ENCODE assay signal across 16 cellular contexts in genomic region chr7:158056761-158057160, GRCh38.
DNase-seq lines count a peak whose midpoint lies in the region; ATAC-seq and TF ChIP-seq lines count a peak whose summit lies in the region.
"Had no signal": no experiment of that assay in that cellular context is flagged by ENCODE, and none has a peak within 500 bp of the region (broad histone marks: within the 10 kb centered on the region; RNA-seq: fewer than 3 reads in every experiment).

No MANE protein-coding gene starts in this region.

- no peak overlapping the region for H3K4me3 Mint-ChIP-seq in activated naive CD4-positive, alpha-beta T cell treated with anti-CD3 and anti-CD28 coated beads for 36 hours
- H3K4me3 Mint-ChIP-seq: CD14-positive monocyte had no signal

- CTCF ChIA-PET in activated naive CD4-positive, alpha-beta T cell treated with anti-CD3 and anti-CD28 coated beads for 36 hours (lab: Charles Lee): no interaction called here

- no peaks in the 10 kb centered on the region for H3K4me1 Mint-ChIP-seq in activated naive CD4-positive, alpha-beta T cell treated with anti-CD3 and anti-CD28 coated beads for 36 hours (ENCODE audit: low read depth)
- H3K4me1 Mint-ChIP-seq: CD14-positive monocyte; CD4-positive, alpha-beta memory T cell had no signal

- no peak for TF ChIP-seq EP300 in sigmoid colon (IDR thresholded peaks at IDR 0.05)

- H3K36me3 ChIP-seq in heart left ventricle (no peaks in the 10 kb centered on the region), sigmoid colon (no peaks in the 10 kb centered on the region)
- H3K36me3 ChIP-seq: BLaER1, HAP-1 had no signal

- ATAC-seq in Right ventricle myocardium superior (ENCODE audit: poor library complexity) (no peak), heart left ventricle (no peak), GM19023 (IDR thresholded peaks at IDR 0.05; ENCODE audit: unreplicated experiment) (no peak)

- intact Hi-C loops in Right ventricle myocardium superior (cut with DNase I): no loop called here
- intact Hi-C loops in heart left ventricle (cut with DNase I): no loop called here
- intact Hi-C loops in sigmoid colon (cut with DNase I): no loop called here
- intact Hi-C loops in activated naive CD4-positive, alpha-beta T cell treated with anti-CD3 and anti-CD28 coated beads for 36 hours (cut with micrococcal nuclease): no loop called here

- no peaks in the 10 kb centered on the region for H3K9me3 Mint-ChIP-seq in activated naive CD4-positive, alpha-beta T cell treated with anti-CD3 and anti-CD28 coated beads for 36 hours
- H3K9me3 Mint-ChIP-seq: CD4-positive, alpha-beta memory T cell had no signal

- no peaks in the 10 kb centered on the region for H3K27me3 Mint-ChIP-seq in activated naive CD4-positive, alpha-beta T cell treated with anti-CD3 and anti-CD28 coated beads for 36 hours (ENCODE audit: low read depth)
- H3K27me3 Mint-ChIP-seq: CD4-positive, alpha-beta memory T cell had no signal

- TF ChIP-seq CTCF in heart left ventricle (IDR thresholded peaks at IDR 0.05) (no peak), sigmoid colon (IDR thresholded peaks at IDR 0.05) (no peak)

- no peaks in the 10 kb centered on the region for H3K36me3 Mint-ChIP-seq in activated naive CD4-positive, alpha-beta T cell treated with anti-CD3 and anti-CD28 coated beads for 36 hours (ENCODE audit: low read depth)
- H3K36me3 Mint-ChIP-seq: CD14-positive monocyte; CD4-positive, alpha-beta memory T cell had no signal

- H3K9me3 ChIP-seq in heart left ventricle (peaks cover 0 to 6% (median 0%) of the 10 kb centered on the region in 12 donors), sigmoid colon (no peaks in the 10 kb centered on the region)
- H3K9me3 ChIP-seq: HAP-1 had no signal

- H3K4me3 ChIP-seq in heart left ventricle (no peak overlapping the region), sigmoid colon (no peak overlapping the region)
- H3K4me3 ChIP-seq: BLaER1, GM23248, HAP-1 had no signal

- no peaks in the 10 kb centered on the region for H3K4me1 ChIP-seq in heart left ventricle
- H3K4me1 ChIP-seq in sigmoid colon: no peaks in the 10 kb centered on the region
- H3K4me1 ChIP-seq: HAP-1 had no signal

- H3K27me3 ChIP-seq in heart left ventricle (peaks cover 0 to 7% (median 0%) of the 10 kb centered on the region in 9 donors), sigmoid colon (no peaks in the 10 kb centered on the region)
- H3K27me3 ChIP-seq: BLaER1 had no signal

- 82 to 88% (median 86%) methylated on average over 17 of the region's 17 CpGs for WGBS in heart left ventricle, 4 donors
- WGBS in sigmoid colon, 2 donors: 86 to 91% methylated on average over 17 of the region's 17 CpGs

- DNase-seq in Right ventricle myocardium superior: peak; percentile 20
- DNase-seq in heart left ventricle: no peak
- peak; percentile 83 for DNase-seq in mesenteric fat pad (ENCODE audit: low spot score)
- peak; percentile 58 for DNase-seq in sigmoid colon
- no peak for DNase-seq in activated naive CD4-positive, alpha-beta T cell treated with anti-CD3 and anti-CD28 coated beads for 36 hours
- no peak for DNase-seq in NCI-H524 treated with DMSO at 0.1 percent for 48 hours (lab: John Stamatoyannopoulos, UW)
- DNase-seq: 8988T; CD4-positive, alpha-beta memory T cell; DMS153; DMS79; GDM1; GM23248 had no signal

- H3K27ac Mint-ChIP-seq in activated naive CD4-positive, alpha-beta T cell treated with anti-CD3 and anti-CD28 coated beads for 36 hours: no peak overlapping the region
- H3K27ac Mint-ChIP-seq: CD14-positive monocyte; CD4-positive, alpha-beta memory T cell had no signal

- TF ChIP-seq POLR2A in heart left ventricle (IDR thresholded peaks at IDR 0.05): no peak
- TF ChIP-seq POLR2A in sigmoid colon (IDR thresholded peaks at IDR 0.05): no peak

- H3K27ac ChIP-seq in heart left ventricle: no peak overlapping the region
- H3K27ac ChIP-seq in sigmoid colon: no peak overlapping the region
- H3K27ac ChIP-seq: BLaER1, GM23248 had no signal

Comparison
In these comparisons a context has a peak if more than half of its experiments do, and no peak if none do; other contexts are left out.
1. DNase-seq: peak in Right ventricle myocardium superior (single experiment), mesenteric fat pad (single experiment) and sigmoid colon (single experiment); none in heart left ventricle (0 of 5), activated naive CD4-positive, alpha-beta T cell treated with anti-CD3 and anti-CD28 coated beads for 36 hours (single experiment) and NCI-H524 treated with DMSO at 0.1 percent for 48 hours (single experiment).